In the genomic region with DNA sequence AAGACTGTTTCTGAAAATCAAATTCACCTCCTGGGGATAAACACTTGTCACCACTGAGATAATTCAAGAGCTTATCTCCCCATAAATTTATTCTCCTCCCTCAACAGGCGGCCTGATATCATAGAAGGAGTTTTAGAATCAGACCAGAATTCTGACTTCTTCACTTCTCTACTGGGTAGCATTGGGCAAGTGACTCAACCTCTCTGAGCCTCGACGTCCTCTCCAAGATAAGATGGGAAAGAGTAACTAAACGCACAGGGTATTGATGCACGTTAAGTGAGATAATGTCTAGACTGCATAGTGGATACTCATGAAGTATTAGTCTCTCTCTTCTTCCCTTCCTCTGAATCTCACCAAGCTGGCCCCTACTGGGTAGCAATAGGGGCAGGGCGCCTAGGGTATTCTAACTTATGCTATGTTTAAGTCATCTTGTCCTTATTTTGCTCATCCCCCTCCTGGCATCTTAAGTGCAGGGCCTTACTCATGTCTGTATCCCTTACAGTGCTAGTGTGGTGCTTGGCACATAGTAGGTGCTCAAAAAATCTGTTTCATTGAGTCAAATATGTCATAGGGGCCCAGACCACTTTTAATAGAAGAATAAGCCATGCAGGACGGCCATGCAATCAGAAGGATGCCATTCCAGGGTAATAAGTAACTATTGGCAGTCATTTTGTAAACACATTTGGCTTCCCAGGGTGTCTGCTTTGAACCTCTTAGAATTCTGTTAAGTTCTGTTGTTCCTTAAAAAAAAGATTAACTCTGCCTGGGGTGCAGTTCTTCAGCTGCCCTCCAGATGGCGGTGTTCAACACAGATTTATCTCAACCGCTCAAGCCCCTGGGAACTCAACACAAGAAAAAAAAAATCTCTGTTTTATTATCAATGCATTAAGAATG, we compare ENCODE assay signal across 8 cellular contexts.
A peak's percentile ranks its signal among the peaks of the same experiment; 100 is the strongest.
DNase-seq lines count a peak whose midpoint lies in the region; ATAC-seq and TF ChIP-seq lines count a peak whose summit lies in the region.

No MANE protein-coding gene starts in this region.

- no peaks in the 10 kb centered on the region for H4K20me1 ChIP-seq in GM23338 (replicated peaks; ENCODE audit: insufficient read depth)

- ATAC-seq in GM23338 (peak; percentile 41; the same call in 1 of the 3 replicates), HG02852 (IDR thresholded peaks at IDR 0.05; ENCODE audit: unreplicated experiment) (no peak), GM18909 (IDR thresholded peaks at IDR 0.05; ENCODE audit: poor library complexity, unreplicated experiment) (no peak)

- DNase-seq in COLO668 (lab: John Stamatoyannopoulos, UW; ENCODE audit: unreplicated experiment) (peak; percentile 1), GM23338 (ENCODE audit: low spot score) (peak; percentile 74), NCI-H82 (lab: John Stamatoyannopoulos, UW) (peak; percentile 76), amygdala (lab: John Stamatoyannopoulos, UW) (peak in 33 of 56 donors; percentile 1 to 77 (median 16)), hepatic stellate cell (ENCODE audit: low spot score) (peak; percentile 50), skeletal muscle cell (ENCODE audit: low read depth) (peak; percentile 10)

- H3K27me3 ChIP-seq in GM23338 (ENCODE audit: insufficient read depth): no peaks in the 10 kb centered on the region

- H3F3A ChIP-seq in GM23338 (replicated peaks; ENCODE audit: low read depth): no peaks in the 10 kb centered on the region

- peaks cover 5% of the 10 kb centered on the region; the same call in 1 of the 3 replicates for H3K4me1 Mint-ChIP-seq in GM23338

- no peak overlapping the region for H3K27ac ChIP-seq in GM23338 (ENCODE audit: low read depth)

- H3K4me3 Mint-ChIP-seq in GM23338: no peak overlapping the region

- H3K36me3 Mint-ChIP-seq in GM23338 (ENCODE audit: low read depth): no peaks in the 10 kb centered on the region

- H3K4me2 ChIP-seq in GM23338: no peak overlapping the region

- H3K79me2 ChIP-seq in GM23338 (replicated peaks; ENCODE audit: insufficient read depth): no peaks in the 10 kb centered on the region

- no peaks in the 10 kb centered on the region for H3K4me1 ChIP-seq in GM23338 (ENCODE audit: insufficient read depth)

- peak; percentile 78 to 100 for TF ChIP-seq CTCF in GM23338 (conservative IDR thresholded peaks at IDR 0.05; ENCODE audit: low read depth in 2 of 2)

- H3K9me2 ChIP-seq in GM23338 (ENCODE audit: insufficient read depth): no peaks in the 10 kb centered on the region

- no peak overlapping the region for H2AFZ ChIP-seq in GM23338

- no peaks in the 10 kb centered on the region for H3K9me3 Mint-ChIP-seq in GM23338

- H3K27me3 Mint-ChIP-seq in GM23338 (ENCODE audit: insufficient read depth, low read depth, poor library complexity): peaks cover 6% of the 10 kb centered on the region

- no peak overlapping the region for H3K27ac Mint-ChIP-seq in GM23338

- H3K36me3 ChIP-seq in GM23338 (ENCODE audit: insufficient read depth): no peaks in the 10 kb centered on the region

- no peak overlapping the region for H3K4me3 ChIP-seq in GM23338
- no peak overlapping the region for H3K4me3 ChIP-seq in skeletal muscle cell (ENCODE audit: low read depth, low read length)

TF ChIP-seq in GM23338, 12 proteins besides CTCF, POLR2A, EP300 and RAD21:
- no peak for TF ChIP-seq STAT1 (IDR thresholded peaks at IDR 0.05; ENCODE audit: unreplicated experiment)
- no peak for TF ChIP-seq ZNF331 (CRISPR knock-in tag; IDR thresholded peaks at IDR 0.05; ENCODE audit: low read depth)
- TF ChIP-seq, protein P1, sequence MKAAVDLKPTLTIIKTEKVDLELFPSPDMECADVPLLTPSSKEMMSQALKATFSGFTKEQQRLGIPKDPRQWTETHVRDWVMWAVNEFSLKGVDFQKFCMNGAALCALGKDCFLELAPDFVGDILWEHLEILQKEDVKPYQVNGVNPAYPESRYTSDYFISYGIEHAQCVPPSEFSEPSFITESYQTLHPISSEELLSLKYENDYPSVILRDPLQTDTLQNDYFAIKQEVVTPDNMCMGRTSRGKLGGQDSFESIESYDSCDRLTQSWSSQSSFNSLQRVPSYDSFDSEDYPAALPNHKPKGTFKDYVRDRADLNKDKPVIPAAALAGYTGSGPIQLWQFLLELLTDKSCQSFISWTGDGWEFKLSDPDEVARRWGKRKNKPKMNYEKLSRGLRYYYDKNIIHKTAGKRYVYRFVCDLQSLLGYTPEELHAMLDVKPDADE (IDR thresholded peaks at IDR 0.05): no peak
- TF ChIP-seq EZH2phosphoT487 (IDR thresholded peaks at IDR 0.05; ENCODE audit: unreplicated experiment): no peak
- TF ChIP-seq, protein P2, sequence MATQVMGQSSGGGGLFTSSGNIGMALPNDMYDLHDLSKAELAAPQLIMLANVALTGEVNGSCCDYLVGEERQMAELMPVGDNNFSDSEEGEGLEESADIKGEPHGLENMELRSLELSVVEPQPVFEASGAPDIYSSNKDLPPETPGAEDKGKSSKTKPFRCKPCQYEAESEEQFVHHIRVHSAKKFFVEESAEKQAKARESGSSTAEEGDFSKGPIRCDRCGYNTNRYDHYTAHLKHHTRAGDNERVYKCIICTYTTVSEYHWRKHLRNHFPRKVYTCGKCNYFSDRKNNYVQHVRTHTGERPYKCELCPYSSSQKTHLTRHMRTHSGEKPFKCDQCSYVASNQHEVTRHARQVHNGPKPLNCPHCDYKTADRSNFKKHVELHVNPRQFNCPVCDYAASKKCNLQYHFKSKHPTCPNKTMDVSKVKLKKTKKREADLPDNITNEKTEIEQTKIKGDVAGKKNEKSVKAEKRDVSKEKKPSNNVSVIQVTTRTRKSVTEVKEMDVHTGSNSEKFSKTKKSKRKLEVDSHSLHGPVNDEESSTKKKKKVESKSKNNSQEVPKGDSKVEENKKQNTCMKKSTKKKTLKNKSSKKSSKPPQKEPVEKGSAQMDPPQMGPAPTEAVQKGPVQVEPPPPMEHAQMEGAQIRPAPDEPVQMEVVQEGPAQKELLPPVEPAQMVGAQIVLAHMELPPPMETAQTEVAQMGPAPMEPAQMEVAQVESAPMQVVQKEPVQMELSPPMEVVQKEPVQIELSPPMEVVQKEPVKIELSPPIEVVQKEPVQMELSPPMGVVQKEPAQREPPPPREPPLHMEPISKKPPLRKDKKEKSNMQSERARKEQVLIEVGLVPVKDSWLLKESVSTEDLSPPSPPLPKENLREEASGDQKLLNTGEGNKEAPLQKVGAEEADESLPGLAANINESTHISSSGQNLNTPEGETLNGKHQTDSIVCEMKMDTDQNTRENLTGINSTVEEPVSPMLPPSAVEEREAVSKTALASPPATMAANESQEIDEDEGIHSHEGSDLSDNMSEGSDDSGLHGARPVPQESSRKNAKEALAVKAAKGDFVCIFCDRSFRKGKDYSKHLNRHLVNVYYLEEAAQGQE (IDR thresholded peaks at IDR 0.05; ENCODE audit: unreplicated experiment): no peak
- TF ChIP-seq POLR2AphosphoS5 (IDR thresholded peaks at IDR 0.05; ENCODE audit: low read depth): no peak
- no peak for TF ChIP-seq CREB1 (CRISPR knock-in tag; IDR thresholded peaks at IDR 0.05; ENCODE audit: low read depth)
- no peak for TF ChIP-seq ZNF114 (CRISPR knock-in tag; IDR thresholded peaks at IDR 0.05)
- no peak for TF ChIP-seq NANOG (IDR thresholded peaks at IDR 0.05; ENCODE audit: borderline replicate concordance)

Comparison
In these comparisons a context has a peak if more than half of its experiments do, and no peak if none do; other contexts are left out.
1. DNase-seq: peak in every context shown above with its lines; median percentile 76 in NCI-H82; 74 in GM23338; 50 in hepatic stellate cell; 16 in amygdala; 10 in skeletal muscle cell; 1 in COLO668.